Comparison of ENCODE assay signal across 9 cellular contexts in genomic region chr15:92733090-92733933, GRCh38.
DNase-seq lines count a peak whose midpoint lies in the region; ATAC-seq lines count a peak whose summit lies in the region.
"Had no signal": no experiment of that assay in that cellular context is flagged by ENCODE, and none has a peak within 500 bp of the region (broad histone marks: within the 10 kb centered on the region; RNA-seq: fewer than 3 reads in every experiment).

No MANE protein-coding gene starts in this region.

- H3K27ac ChIP-seq in iPS-20b (ENCODE audit: low read length) (no peak overlapping the region), subcutaneous abdominal adipose tissue (ENCODE audit: low read depth, low read length) (no peak overlapping the region)

- peaks cover 10% of the 10 kb centered on the region for H3K4me1 Mint-ChIP-seq in activated CD8-positive, alpha-beta memory T cell treated with anti-CD3 and anti-CD28 coated beads, Interleukin-2, amount 10 ng/mL, durations not matched to agents 7 days and 5 days
- peaks cover 15% of the 10 kb centered on the region for H3K4me1 Mint-ChIP-seq in activated naive CD8-positive, alpha-beta T cell (ENCODE audit: low read depth)

- H3K36me3 Mint-ChIP-seq in activated CD8-positive, alpha-beta memory T cell treated with anti-CD3 and anti-CD28 coated beads, Interleukin-2, amount 10 ng/mL, durations not matched to agents 7 days and 5 days: no peaks in the 10 kb centered on the region
- peaks cover 5% of the 10 kb centered on the region for H3K36me3 Mint-ChIP-seq in activated naive CD8-positive, alpha-beta T cell

- DNase-seq in activated CD8-positive, alpha-beta memory T cell treated with anti-CD3 and anti-CD28 coated beads, Interleukin-2, amount 10 ng/mL, durations not matched to agents 7 days and 5 days: no peak
- DNase-seq in activated CD8-positive, alpha-beta memory T cell treated with anti-CD3 and anti-CD28 coated beads, Interleukin-2, amount 50 U/mL, for 4 hours: no peak
- no peak for DNase-seq in H7
- no peak for DNase-seq in AG08396 (ENCODE audit: low spot score)
- no peak for DNase-seq in NCI-H524 (lab: John Stamatoyannopoulos, UW)
- DNase-seq: RPMI8226 had no signal

- no peak for ATAC-seq in activated CD8-positive, alpha-beta memory T cell treated with anti-CD3 and anti-CD28 coated beads, Interleukin-2, amount 10 ng/mL, durations not matched to agents 7 days and 5 days

- H3K9me3 ChIP-seq in iPS-20b (ENCODE audit: insufficient read depth, low read depth, low read length) (no peaks in the 10 kb centered on the region), subcutaneous abdominal adipose tissue (ENCODE audit: control insufficient read depth in 5 of 5, low read length in 5 of 5) (no peaks in the 10 kb centered on the region)

- no peaks in the 10 kb centered on the region for H3K36me3 ChIP-seq in iPS-20b (ENCODE audit: insufficient read depth, low read depth, low read length)
- no peaks in the 10 kb centered on the region for H3K36me3 ChIP-seq in subcutaneous abdominal adipose tissue (ENCODE audit: control insufficient read depth in 5 of 5, insufficient read depth in 5 of 5, low read length in 5 of 5)
- H3K36me3 ChIP-seq in H7 (replicated peaks; ENCODE audit: control insufficient read depth, insufficient read depth, low read length): no peaks in the 10 kb centered on the region

- H3K9me3 Mint-ChIP-seq in activated CD8-positive, alpha-beta memory T cell treated with anti-CD3 and anti-CD28 coated beads, Interleukin-2, amount 10 ng/mL, durations not matched to agents 7 days and 5 days (ENCODE audit: low read depth): no peaks in the 10 kb centered on the region
- no peaks in the 10 kb centered on the region for H3K9me3 Mint-ChIP-seq in activated naive CD8-positive, alpha-beta T cell (ENCODE audit: low read depth)

- H3K27me3 ChIP-seq in iPS-20b (ENCODE audit: insufficient read depth, low read length) (no peaks in the 10 kb centered on the region), subcutaneous abdominal adipose tissue (ENCODE audit: control insufficient read depth in 5 of 5, insufficient read depth in 4 of 5, low read length in 5 of 5) (no peaks in the 10 kb centered on the region), H7 (ENCODE audit: control insufficient read depth, insufficient read depth, low read length) (no peaks in the 10 kb centered on the region; the same call in 1 of the 2 replicates)

- H3K4me3 Mint-ChIP-seq in activated CD8-positive, alpha-beta memory T cell treated with anti-CD3 and anti-CD28 coated beads, Interleukin-2, amount 10 ng/mL, durations not matched to agents 7 days and 5 days: peak overlapping the region; percentile 75
- H3K4me3 Mint-ChIP-seq in activated naive CD8-positive, alpha-beta T cell: peak overlapping the region; percentile 90

- H3K27me3 Mint-ChIP-seq in activated CD8-positive, alpha-beta memory T cell treated with anti-CD3 and anti-CD28 coated beads, Interleukin-2, amount 10 ng/mL, durations not matched to agents 7 days and 5 days: peaks cover 11% of the 10 kb centered on the region
- H3K27me3 Mint-ChIP-seq in activated naive CD8-positive, alpha-beta T cell: no peaks in the 10 kb centered on the region

- H3K4me3 ChIP-seq in iPS-20b (ENCODE audit: low read length) (peak overlapping the region; percentile 69), subcutaneous abdominal adipose tissue (ENCODE audit: low read depth in 1 of 5, low read length in 5 of 5) (peak overlapping the region; percentile 58 to 80 (median 66)), H7 (ENCODE audit: insufficient read depth, low read depth, low read length) (no peak overlapping the region)

- peak overlapping the region; percentile 84; the same call in 1 of the 2 replicates for H3K9ac ChIP-seq in iPS-20b (ENCODE audit: low read depth, low read length)
- H3K9ac ChIP-seq in subcutaneous abdominal adipose tissue (ENCODE audit: low read length in 5 of 5): no peak overlapping the region

- H3K4me1 ChIP-seq in iPS-20b (ENCODE audit: insufficient read depth, low read length): no peaks in the 10 kb centered on the region
- peaks cover 0 to 6% (median 3%) of the 10 kb centered on the region in 5 donors for H3K4me1 ChIP-seq in subcutaneous abdominal adipose tissue (ENCODE audit: control insufficient read depth in 5 of 5, insufficient read depth in 5 of 5, low read length in 5 of 5)

- CTCF ChIA-PET in activated CD8-positive, alpha-beta memory T cell treated with anti-CD3 and anti-CD28 coated beads, Interleukin-2, amount 10 ng/mL, durations not matched to agents 7 days and 5 days (lab: Charles Lee): interaction anchor here (1.0 to 2.4 kb wide), 4 partner anchors 9 to 75 kb away, joined by 3 to 10 read pairs (median 4); no protein-coding TSS in a partner anchor

- no peak overlapping the region for H3K27ac Mint-ChIP-seq in activated CD8-positive, alpha-beta memory T cell treated with anti-CD3 and anti-CD28 coated beads, Interleukin-2, amount 10 ng/mL, durations not matched to agents 7 days and 5 days
- H3K27ac Mint-ChIP-seq in activated naive CD8-positive, alpha-beta T cell: peak overlapping the region; percentile 82
